ENCODE assay signal across 18 cellular contexts in the genomic region with DNA sequence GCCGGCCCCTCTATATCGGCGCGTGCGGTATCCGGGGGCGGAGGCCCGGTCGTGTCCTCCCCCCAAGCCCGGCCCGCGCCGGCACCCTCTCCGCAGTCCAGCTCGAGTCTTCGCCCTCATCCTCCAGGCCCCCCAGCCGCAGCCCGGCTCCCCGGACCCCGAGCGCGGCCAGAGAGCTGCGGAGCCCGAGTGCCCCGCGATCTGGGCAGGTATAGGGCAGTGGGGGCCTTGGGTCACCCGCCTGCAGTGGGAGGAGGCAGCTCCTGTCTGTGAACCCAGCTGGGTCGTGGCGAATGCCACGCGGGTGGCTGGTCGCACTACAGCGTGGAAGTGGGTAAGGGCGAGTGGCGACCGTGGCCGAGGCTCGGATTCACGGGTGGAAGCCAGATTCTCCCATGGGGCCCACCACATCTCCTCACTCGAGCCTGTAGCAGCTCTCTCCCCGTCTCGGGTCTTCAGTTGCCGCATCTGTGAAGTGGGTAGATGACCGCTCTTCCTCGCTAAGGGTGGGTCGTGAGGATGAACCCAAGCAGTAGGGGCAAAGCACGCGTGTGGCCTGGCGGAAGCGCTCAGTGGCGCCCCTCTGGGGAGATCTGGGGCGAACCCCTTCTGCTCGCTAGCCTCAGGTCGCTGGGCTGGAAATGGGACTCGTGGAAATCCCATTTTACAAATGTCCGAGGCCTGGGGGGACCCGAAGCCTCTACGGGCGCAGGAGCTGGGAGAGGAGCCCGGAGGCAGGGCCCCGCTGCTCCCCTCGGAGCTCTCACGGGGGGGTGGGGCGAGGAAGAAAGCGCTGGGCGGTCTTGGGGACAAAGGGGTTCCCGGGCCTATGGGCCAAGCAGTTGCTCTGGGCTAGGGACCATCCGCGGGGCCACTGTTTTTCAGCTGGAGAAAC. TPM values are rescaled to one million over a fixed set of nuclear protein-coding genes. Genes with fewer than 3 reads are reported as not detected.
DNase-seq lines count a peak whose midpoint lies in the region; ATAC-seq and TF ChIP-seq lines count a peak whose summit lies in the region.
"Had no signal": no experiment of that assay in that cellular context is flagged by ENCODE, and none has a peak within 500 bp of the region (broad histone marks: within the 10 kb centered on the region; RNA-seq: fewer than 3 reads in every experiment).

No MANE protein-coding gene starts in this region.

- intact Hi-C loops in posterior vena cava (cut with DNase I), result no loop called here

- no peak overlapping the region for H2AK5ac ChIP-seq in H9 (ENCODE audit: insufficient read length, low read length)

- H2AFZ ChIP-seq in H9 (ENCODE audit: low read length), result no peak overlapping the region

- no peak overlapping the region for H3K56ac ChIP-seq in H9 (ENCODE audit: insufficient read length, low read depth, low read length)

- TF ChIP-seq CTCF in H9 (conservative IDR thresholded peaks at IDR 0.05), result peak; percentile 57
- peak; percentile 49 for TF ChIP-seq CTCF in WERI-Rb-1 (IDR thresholded peaks at IDR 0.05; ENCODE audit: low read depth, low read length)

- peak overlapping the region in 1 of 3 experiments; percentile 70; a peak in 1 of 7 replicates for H3K27ac Mint-ChIP-seq in H9
- H3K27ac Mint-ChIP-seq in activated CD8-positive, alpha-beta memory T cell treated with anti-CD3 and anti-CD28 coated beads, Interleukin-2, amount 10 ng/mL, durations not matched to agents 7 days and 5 days, result no peak overlapping the region
- H3K27ac Mint-ChIP-seq: activated CD4-positive, alpha-beta T cell treated with anti-CD3 and anti-CD28 coated beads for 36 hours; CD4-positive, CD25-positive, alpha-beta regulatory T cell had no signal

- no peaks in the 10 kb centered on the region for H4K20me1 ChIP-seq in H9 (ENCODE audit: control insufficient read depth, insufficient read depth, insufficient read length)

- H3K27me3 ChIP-seq in H9 (ENCODE audit: insufficient read depth, low read length) (peaks cover 33% of the 10 kb centered on the region), WERI-Rb-1 (ENCODE audit: insufficient read depth, low read depth, severe bottlenecking) (peaks cover 13% of the 10 kb centered on the region), iPS-15b (ENCODE audit: control insufficient read depth, insufficient read depth, low read length) (peaks cover 56% of the 10 kb centered on the region)

- H2BK12ac ChIP-seq in H9 (ENCODE audit: insufficient read length, low read depth, low read length), result no peak overlapping the region

- H4K5ac ChIP-seq in H9 (ENCODE audit: insufficient read length, low read depth, low read length), result no peak overlapping the region

- no peak overlapping the region; the same call in 1 of the 2 replicates for H2BK15ac ChIP-seq in H9 (ENCODE audit: low read depth, low read length)

- CTCF ChIA-PET in activated CD8-positive, alpha-beta memory T cell treated with anti-CD3 and anti-CD28 coated beads, Interleukin-2, amount 10 ng/mL, durations not matched to agents 7 days and 5 days (lab: Charles Lee), result no interaction called here

- no peak overlapping the region for H3K27ac ChIP-seq in H9 (ENCODE audit: insufficient read length, low read depth, low read length)
- no peak overlapping the region for H3K27ac ChIP-seq in WERI-Rb-1
- H3K27ac ChIP-seq: cardiac muscle cell, esophagus squamous epithelium had no signal

- peaks cover 0 to 2% (median 0%) of the 10 kb centered on the region in 3 experiments; a peak in 1 of 7 replicates for H3K36me3 Mint-ChIP-seq in H9 (ENCODE audit: insufficient read depth in 1 of 3, low read depth in 3 of 3)
- H3K36me3 Mint-ChIP-seq in activated CD8-positive, alpha-beta memory T cell treated with anti-CD3 and anti-CD28 coated beads, Interleukin-2, amount 10 ng/mL, durations not matched to agents 7 days and 5 days, result peaks cover 4% of the 10 kb centered on the region
- H3K36me3 Mint-ChIP-seq: CD4-positive, CD25-positive, alpha-beta regulatory T cell had no signal

- H3K4me3 ChIP-seq in WERI-Rb-1 (ENCODE audit: low read depth, low read length) (no peak overlapping the region; the same call in 1 of the 2 replicates), iPS-15b (ENCODE audit: low read depth, low read length) (peak overlapping the region; percentile 35)
- H3K4me3 ChIP-seq: mucosa of descending colon had no signal

- H2BK120ac ChIP-seq in H9 (ENCODE audit: low read depth, low read length, poor library complexity, severe bottlenecking), result no peak overlapping the region

- peaks cover 6% of the 10 kb centered on the region for H3K23me2 ChIP-seq in H9 (ENCODE audit: insufficient read length, low read depth, low read length, poor library complexity, severe bottlenecking)

- H3K4ac ChIP-seq in H9 (ENCODE audit: low read depth, low read length), result no peak overlapping the region

- H3K4me2 ChIP-seq in H9 (ENCODE audit: insufficient read depth, insufficient read length, low read length), result peak overlapping the region; percentile 30

- no peaks in the 10 kb centered on the region for H3K79me1 ChIP-seq in H9 (ENCODE audit: insufficient read depth, low read depth, low read length, poor library complexity, severe bottlenecking)

- no peaks in the 10 kb centered on the region for H3K79me2 ChIP-seq in H9 (ENCODE audit: insufficient read depth, low read length)

- H3K9ac ChIP-seq in H9 (ENCODE audit: extremely low read depth, insufficient read length, low read length) (no peak overlapping the region), iPS-15b (ENCODE audit: low read depth, low read length) (peak overlapping the region; percentile 37)

- H3K9me3 Mint-ChIP-seq in H9, result peaks cover 0 to 8% of the 10 kb centered on the region in 2 experiments; a peak in 3 of 5 replicates
- no peaks in the 10 kb centered on the region for H3K9me3 Mint-ChIP-seq in activated CD8-positive, alpha-beta memory T cell treated with anti-CD3 and anti-CD28 coated beads, Interleukin-2, amount 10 ng/mL, durations not matched to agents 7 days and 5 days (ENCODE audit: low read depth)

- H4K8ac ChIP-seq in H9 (replicated peaks; ENCODE audit: insufficient read length, low read depth, low read length), result no peak overlapping the region

- DNase-seq in H9 (no peak), WERI-Rb-1 (peak; percentile 9), posterior vena cava (ENCODE audit: low spot score) (peak; percentile 76), AML-193 (lab: John Stamatoyannopoulos, UW) (no peak), medulla oblongata (ENCODE audit: extremely low spot score) (no peak), COLO829 (ENCODE audit: low spot score) (no peak)
- no peak for DNase-seq in activated CD8-positive, alpha-beta memory T cell treated with anti-CD3 and anti-CD28 coated beads, Interleukin-2, amount 10 ng/mL, durations not matched to agents 7 days and 5 days
- DNase-seq: activated CD4-positive, alpha-beta T cell treated with anti-CD3 and anti-CD28 coated beads for 36 hours; CD4-positive, CD25-positive, alpha-beta regulatory T cell; esophagus squamous epithelium; mucosa of descending colon; MV-4-11; OCI-M1; SW 1271 had no signal

- H2BK5ac ChIP-seq in H9 (ENCODE audit: insufficient read length, low read length), result no peak overlapping the region

- H3K18ac ChIP-seq in H9 (ENCODE audit: insufficient read length, low read depth, low read length), result no peak overlapping the region

- H3K4me1 ChIP-seq in H9 (ENCODE audit: insufficient read depth, low read length), result peaks cover 4% of the 10 kb centered on the region; the same call in 1 of the 2 replicates
- H3K4me1 ChIP-seq in iPS-15b (ENCODE audit: control insufficient read depth, insufficient read depth, low read length), result no peaks in the 10 kb centered on the region

- no peak for ATAC-seq in activated CD8-positive, alpha-beta memory T cell treated with anti-CD3 and anti-CD28 coated beads, Interleukin-2, amount 10 ng/mL, durations not matched to agents 7 days and 5 days
- ATAC-seq: activated CD4-positive, alpha-beta T cell treated with anti-CD3 and anti-CD28 coated beads for 36 hours; HCT116; mucosa of descending colon had no signal

- no CpG with 5 or more reads among the region's 69 CpGs for WGBS in H9 (ENCODE audit: extremely low coverage, insufficient read length, low lambda C conversion rate)

- H3K4me1 Mint-ChIP-seq in H9, result peaks cover 6 to 30% of the 10 kb centered on the region in 2 experiments
- H3K4me1 Mint-ChIP-seq in activated CD8-positive, alpha-beta memory T cell treated with anti-CD3 and anti-CD28 coated beads, Interleukin-2, amount 10 ng/mL, durations not matched to agents 7 days and 5 days, result peaks cover 7% of the 10 kb centered on the region

- no peak overlapping the region for H2BK20ac ChIP-seq in H9 (ENCODE audit: low read depth, low read length, poor library complexity, severe bottlenecking)

- no peak overlapping the region for H3K23ac ChIP-seq in H9 (ENCODE audit: insufficient read length, low read depth, low read length)

- H4K91ac ChIP-seq in H9 (ENCODE audit: insufficient read length, low read depth, low read length), result no peak overlapping the region

- no peaks in the 10 kb centered on the region for H3K36me3 ChIP-seq in WERI-Rb-1
- H3K36me3 ChIP-seq in iPS-15b (ENCODE audit: control insufficient read depth, insufficient read depth, low read length), result no peaks in the 10 kb centered on the region
- H3K36me3 ChIP-seq: cardiac muscle cell, esophagus squamous epithelium had no signal

- H3K4me3 Mint-ChIP-seq in H9, result peak overlapping the region; percentile 50 to 85
- no peak overlapping the region for H3K4me3 Mint-ChIP-seq in activated CD8-positive, alpha-beta memory T cell treated with anti-CD3 and anti-CD28 coated beads, Interleukin-2, amount 10 ng/mL, durations not matched to agents 7 days and 5 days
- H3K4me3 Mint-ChIP-seq: activated CD4-positive, alpha-beta T cell treated with anti-CD3 and anti-CD28 coated beads for 36 hours; CD4-positive, CD25-positive, alpha-beta regulatory T cell had no signal

- H3T11ph ChIP-seq in H9 (ENCODE audit: low read length), result no peak overlapping the region

- H3K9me3 ChIP-seq in H9 (ENCODE audit: control insufficient read depth, low read depth, low read length) (no peaks in the 10 kb centered on the region), WERI-Rb-1 (ENCODE audit: severe bottlenecking) (peaks cover 7% of the 10 kb centered on the region), iPS-15b (ENCODE audit: control insufficient read depth, insufficient read depth, low read length) (no peaks in the 10 kb centered on the region)
- H3K9me3 ChIP-seq: esophagus squamous epithelium, mucosa of descending colon had no signal

- no peak overlapping the region for H3K14ac ChIP-seq in H9 (ENCODE audit: insufficient read depth, low read length)

- peaks cover 58% of the 10 kb centered on the region for H3K27me3 Mint-ChIP-seq in H9 (ENCODE audit: low read depth)
- H3K27me3 Mint-ChIP-seq in activated CD8-positive, alpha-beta memory T cell treated with anti-CD3 and anti-CD28 coated beads, Interleukin-2, amount 10 ng/mL, durations not matched to agents 7 days and 5 days, result peaks cover 27% of the 10 kb centered on the region

RNA-seq across cellular contexts. Expression of gene NR5A1, which starts 1.9 kb away (rescaled TPM):
- total RNA-seq in H9 (2021), result 0.37 and 0.46 TPM in 2 replicates
- under 1 TPM in 1 of 2 donors, not detected in 1; 0.14 TPM for total RNA-seq in posterior vena cava
- not detected for total RNA-seq in activated CD8-positive, alpha-beta memory T cell treated with anti-CD3 and anti-CD28 coated beads, Interleukin-2, amount 10 ng/mL, durations not matched to agents 7 days and 5 days
- total RNA-seq: activated CD4-positive, alpha-beta T cell treated with anti-CD3 and anti-CD28 coated beads for 36 hours; CD4-positive, CD25-positive, alpha-beta regulatory T cell; esophagus squamous epithelium; temporal lobe had no signal

RNA-seq across cellular contexts. Expression of gene ADGRD2, which starts 55.0 kb away (rescaled TPM):
- total RNA-seq in H9 (2021), result 1.2 and 1.5 TPM in 2 replicates
- not detected for total RNA-seq in posterior vena cava
- not detected for total RNA-seq in activated CD8-positive, alpha-beta memory T cell treated with anti-CD3 and anti-CD28 coated beads, Interleukin-2, amount 10 ng/mL, durations not matched to agents 7 days and 5 days
- total RNA-seq: activated CD4-positive, alpha-beta T cell treated with anti-CD3 and anti-CD28 coated beads for 36 hours; cardiac muscle cell; CD4-positive, CD25-positive, alpha-beta regulatory T cell; mucosa of descending colon had no signal

Comparison
In these comparisons a context has a peak if more than half of its experiments do, and no peak if none do; other contexts are left out.
1. DNase-seq: peak in WERI-Rb-1 (single experiment) and posterior vena cava (single experiment); none in H9 (single experiment), AML-193 (0 of 2), activated CD8-positive, alpha-beta memory T cell treated with anti-CD3 and anti-CD28 coated beads, Interleukin-2, amount 10 ng/mL, durations not matched to agents 7 days and 5 days (single experiment), medulla oblongata (single experiment) and COLO829 (single experiment).